In genomic region chr1:84103197-84103992, GRCh38 we compare ENCODE assay signal across 1 cellular context.
TF ChIP-seq lines count a peak whose summit lies in the region.

No MANE protein-coding gene starts in this region.

TF ChIP-seq in GM12878, 131 proteins besides CTCF, POLR2A, EP300 and RAD21 (continued from another document):
- TF ChIP-seq, protein P1, sequence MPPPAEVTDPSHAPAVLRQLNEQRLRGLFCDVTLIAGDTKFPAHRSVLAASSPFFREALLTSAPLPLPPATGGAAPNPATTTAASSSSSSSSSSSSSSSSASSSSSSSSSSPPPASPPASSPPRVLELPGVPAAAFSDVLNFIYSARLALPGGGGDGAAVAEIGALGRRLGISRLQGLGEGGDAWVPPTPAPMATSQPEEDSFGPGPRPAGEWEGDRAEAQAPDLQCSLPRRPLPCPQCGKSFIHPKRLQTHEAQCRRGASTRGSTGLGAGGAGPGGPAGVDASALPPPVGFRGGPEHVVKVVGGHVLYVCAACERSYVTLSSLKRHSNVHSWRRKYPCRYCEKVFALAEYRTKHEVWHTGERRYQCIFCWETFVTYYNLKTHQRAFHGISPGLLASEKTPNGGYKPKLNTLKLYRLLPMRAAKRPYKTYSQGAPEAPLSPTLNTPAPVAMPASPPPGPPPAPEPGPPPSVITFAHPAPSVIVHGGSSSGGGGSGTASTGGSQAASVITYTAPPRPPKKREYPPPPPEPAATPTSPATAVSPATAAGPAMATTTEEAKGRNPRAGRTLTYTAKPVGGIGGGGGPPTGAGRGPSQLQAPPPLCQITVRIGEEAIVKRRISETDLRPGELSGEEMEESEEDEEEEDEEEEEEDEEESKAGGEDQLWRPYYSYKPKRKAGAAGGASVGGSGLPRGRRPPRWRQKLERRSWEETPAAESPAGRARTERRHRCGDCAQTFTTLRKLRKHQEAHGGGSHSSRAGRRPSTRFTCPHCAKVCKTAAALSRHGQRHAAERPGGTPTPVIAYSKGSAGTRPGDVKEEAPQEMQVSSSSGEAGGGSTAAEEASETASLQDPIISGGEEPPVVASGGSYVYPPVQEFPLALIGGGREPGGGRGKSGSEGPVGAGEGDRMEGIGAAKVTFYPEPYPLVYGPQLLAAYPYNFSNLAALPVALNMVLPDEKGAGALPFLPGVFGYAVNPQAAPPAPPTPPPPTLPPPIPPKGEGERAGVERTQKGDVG (CRISPR knock-in tag; IDR thresholded peaks at IDR 0.05): no peak
- TF ChIP-seq TCF12 (IDR thresholded peaks at IDR 0.05; ENCODE audit: low read depth, low read length) (no peak), RUNX3 (IDR thresholded peaks at IDR 0.05; ENCODE audit: low read length) (peak; percentile 30; the same call in 1 of the 2 replicates), BHLHE40 (IDR thresholded peaks at IDR 0.05; ENCODE audit: borderline replicate concordance in 1 of 2, low read depth in 2 of 2, low read length in 1 of 2) (no peak), RFX5 (IDR thresholded peaks at IDR 0.05; ENCODE audit: low read depth, low read length) (no peak), ZNF687 (IDR thresholded peaks at IDR 0.05) (no peak), POLR2AphosphoS5 (IDR thresholded peaks at IDR 0.05; ENCODE audit: low read length) (no peak), ATF2 (IDR thresholded peaks at IDR 0.05; ENCODE audit: low read length) (0 out of 2 replicates have a peak, but pooled peaks have one; percentile 26), CREB1 (IDR thresholded peaks at IDR 0.05; ENCODE audit: low read depth) (peak; percentile 48; the same call in 1 of the 2 replicates), ZBED1 (IDR thresholded peaks at IDR 0.05; ENCODE audit: borderline replicate concordance) (no peak), PAX5 (IDR thresholded peaks at IDR 0.05; ENCODE audit: borderline replicate concordance, low read depth, low read length) (no peak), STAT1 (conservative IDR thresholded peaks at IDR 0.05) (no peak), ZNF384 (IDR thresholded peaks at IDR 0.05; ENCODE audit: borderline replicate concordance, low read depth, low read length) (no peak), TAF1 (IDR thresholded peaks at IDR 0.05; ENCODE audit: borderline replicate concordance, low read depth, low read length) (no peak), IRF4 (IDR thresholded peaks at IDR 0.05; ENCODE audit: low read depth, low read length) (no peak), EED (IDR thresholded peaks at IDR 0.05; ENCODE audit: low read depth) (no peak), POU2F2 (IDR thresholded peaks at IDR 0.05; ENCODE audit: borderline replicate concordance, low read depth, low read length) (no peak), ZBTB11 (CRISPR knock-in tag; IDR thresholded peaks at IDR 0.05) (no peak)
- TF ChIP-seq, protein P2, sequence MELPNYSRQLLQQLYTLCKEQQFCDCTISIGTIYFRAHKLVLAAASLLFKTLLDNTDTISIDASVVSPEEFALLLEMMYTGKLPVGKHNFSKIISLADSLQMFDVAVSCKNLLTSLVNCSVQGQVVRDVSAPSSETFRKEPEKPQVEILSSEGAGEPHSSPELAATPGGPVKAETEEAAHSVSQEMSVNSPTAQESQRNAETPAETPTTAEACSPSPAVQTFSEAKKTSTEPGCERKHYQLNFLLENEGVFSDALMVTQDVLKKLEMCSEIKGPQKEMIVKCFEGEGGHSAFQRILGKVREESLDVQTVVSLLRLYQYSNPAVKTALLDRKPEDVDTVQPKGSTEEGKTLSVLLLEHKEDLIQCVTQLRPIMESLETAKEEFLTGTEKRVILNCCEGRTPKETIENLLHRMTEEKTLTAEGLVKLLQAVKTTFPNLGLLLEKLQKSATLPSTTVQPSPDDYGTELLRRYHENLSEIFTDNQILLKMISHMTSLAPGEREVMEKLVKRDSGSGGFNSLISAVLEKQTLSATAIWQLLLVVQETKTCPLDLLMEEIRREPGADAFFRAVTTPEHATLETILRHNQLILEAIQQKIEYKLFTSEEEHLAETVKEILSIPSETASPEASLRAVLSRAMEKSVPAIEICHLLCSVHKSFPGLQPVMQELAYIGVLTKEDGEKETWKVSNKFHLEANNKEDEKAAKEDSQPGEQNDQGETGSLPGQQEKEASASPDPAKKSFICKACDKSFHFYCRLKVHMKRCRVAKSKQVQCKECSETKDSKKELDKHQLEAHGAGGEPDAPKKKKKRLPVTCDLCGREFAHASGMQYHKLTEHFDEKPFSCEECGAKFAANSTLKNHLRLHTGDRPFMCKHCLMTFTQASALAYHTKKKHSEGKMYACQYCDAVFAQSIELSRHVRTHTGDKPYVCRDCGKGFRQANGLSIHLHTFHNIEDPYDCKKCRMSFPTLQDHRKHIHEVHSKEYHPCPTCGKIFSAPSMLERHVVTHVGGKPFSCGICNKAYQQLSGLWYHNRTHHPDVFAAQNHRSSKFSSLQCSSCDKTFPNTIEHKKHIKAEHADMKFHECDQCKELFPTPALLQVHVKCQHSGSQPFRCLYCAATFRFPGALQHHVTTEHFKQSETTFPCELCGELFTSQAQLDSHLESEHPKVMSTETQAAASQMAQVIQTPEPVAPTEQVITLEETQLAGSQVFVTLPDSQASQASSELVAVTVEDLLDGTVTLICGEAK (IDR thresholded peaks at IDR 0.05; ENCODE audit: borderline replicate concordance): no peak
